ENCODE assay signal across 1 cellular context in genomic region chr6:118935331-118935668, GRCh38.
TF ChIP-seq lines count a peak whose summit lies in the region.

No MANE protein-coding gene starts in this region.

TF ChIP-seq in H1, 55 proteins besides CTCF, POLR2A, EP300 and RAD21:
- no peak for TF ChIP-seq EGR1 (IDR thresholded peaks at IDR 0.05; ENCODE audit: borderline replicate concordance, low read depth, low read length)
- TF ChIP-seq FOSL1 (IDR thresholded peaks at IDR 0.05; ENCODE audit: insufficient read depth, low read depth, low read length), result no peak
- no peak for TF ChIP-seq CBX8 (IDR thresholded peaks at IDR 0.05; ENCODE audit: borderline replicate concordance, low read depth, low read length)
- TF ChIP-seq CEBPB (IDR thresholded peaks at IDR 0.05; ENCODE audit: low read depth, low read length), result no peak
- TF ChIP-seq CREB1 (IDR thresholded peaks at IDR 0.05), result no peak
- no peak for TF ChIP-seq RNF2 (IDR thresholded peaks at IDR 0.05; ENCODE audit: borderline replicate concordance, low read depth, low read length, missing control alignments, poor library complexity, severe bottlenecking)
- no peak for TF ChIP-seq RBBP5 (IDR thresholded peaks at IDR 0.05; ENCODE audit: borderline replicate concordance, low read depth, low read length)
- no peak for TF ChIP-seq TAF7 (optimal IDR thresholded peaks at IDR 0.05; ENCODE audit: borderline replicate concordance, low read depth, low read length)
- no peak for TF ChIP-seq YY1 (IDR thresholded peaks at IDR 0.05; ENCODE audit: low read depth, low read length)
- no peak for TF ChIP-seq SRF (IDR thresholded peaks at IDR 0.05; ENCODE audit: low read depth, low read length)
- TF ChIP-seq SIX5 (IDR thresholded peaks at IDR 0.05; ENCODE audit: low read depth, low read length), result no peak
- TF ChIP-seq POLR2AphosphoS5 (IDR thresholded peaks at IDR 0.05; ENCODE audit: low read depth, low read length), result no peak
- TF ChIP-seq HDAC6 (IDR thresholded peaks at IDR 0.05; ENCODE audit: low read depth, low read length), result no peak
- no peak for TF ChIP-seq SAP30 (IDR thresholded peaks at IDR 0.05; ENCODE audit: insufficient read depth, insufficient replicate concordance, low read length)
- TF ChIP-seq JUND (IDR thresholded peaks at IDR 0.05; ENCODE audit: low read length), result no peak
TF ChIP-seq in H1: peak in this region for 0.
